ENCODE assay signal across 19 cellular contexts in the genomic region with DNA sequence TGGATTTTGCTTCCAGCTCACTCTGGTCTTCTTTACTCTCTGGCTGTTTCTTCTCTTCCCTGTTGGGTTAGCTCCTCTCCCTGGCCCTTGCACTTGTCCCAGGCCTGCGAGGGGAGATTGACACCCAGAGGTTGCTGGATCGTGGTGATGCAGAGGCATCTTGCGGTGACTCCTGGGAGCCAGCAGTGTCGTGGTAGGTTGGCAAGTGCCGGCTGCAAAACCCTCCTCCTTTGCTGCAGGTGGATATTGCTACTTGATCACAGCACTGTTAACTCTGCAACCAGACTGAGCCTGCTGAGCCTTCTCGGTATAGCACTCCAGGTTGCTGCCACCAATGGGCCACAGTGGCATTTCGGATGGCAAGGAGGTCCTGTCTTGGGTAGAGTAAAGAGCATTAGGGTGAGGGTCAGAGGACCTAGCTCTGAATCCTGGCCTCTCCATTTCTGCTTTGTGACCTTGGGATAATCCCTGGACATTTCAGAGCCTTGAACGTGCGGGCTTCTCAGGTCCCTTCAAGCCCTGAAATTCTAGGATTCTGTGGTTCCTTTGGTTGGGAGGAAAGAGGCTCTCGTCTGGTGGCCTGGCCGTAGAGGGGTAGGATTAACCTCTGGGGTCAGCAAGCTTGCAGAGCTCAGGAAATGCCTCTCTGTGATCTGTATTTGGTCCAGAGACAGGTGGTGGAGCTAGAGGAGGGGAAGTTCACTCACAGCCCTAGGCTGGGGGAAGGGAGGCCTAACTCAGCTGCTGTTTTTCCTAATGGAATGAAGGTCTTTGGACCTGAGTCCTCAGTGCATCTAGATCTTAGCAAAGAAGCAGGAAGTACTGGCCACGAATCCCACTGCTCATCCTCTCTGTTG.
DNase-seq lines count a peak whose midpoint lies in the region; ATAC-seq and FAIRE-seq lines count a peak whose summit lies in the region.
"Had no signal": no experiment of that assay in that cellular context is flagged by ENCODE, and none has a peak within 500 bp of the region (broad histone marks: within the 10 kb centered on the region; RNA-seq: fewer than 3 reads in every experiment).

No MANE protein-coding gene starts in this region.

- no peaks in the 10 kb centered on the region for H3K36me3 ChIP-seq in CD8-positive, alpha-beta memory T cell (ENCODE audit: insufficient read depth, low read length)
- H3K36me3 ChIP-seq: adrenal gland, pancreas had no signal

- H3K4me1 ChIP-seq in CD8-positive, alpha-beta memory T cell (ENCODE audit: insufficient read depth, low read length) = no peaks in the 10 kb centered on the region
- H3K4me1 ChIP-seq: adrenal gland, pancreas had no signal

- no peak overlapping the region for H3K4me3 ChIP-seq in CD8-positive, alpha-beta memory T cell (ENCODE audit: low read length)
- H3K4me3 ChIP-seq: adrenal gland, pancreas had no signal

- H3K27me3 ChIP-seq in CD8-positive, alpha-beta memory T cell (ENCODE audit: insufficient read depth, low read length, poor library complexity, severe bottlenecking) = no peaks in the 10 kb centered on the region
- H3K27me3 ChIP-seq: adrenal gland, pancreas had no signal

- peaks cover 5% of the 10 kb centered on the region for H3K27me3 Mint-ChIP-seq in activated naive CD8-positive, alpha-beta T cell treated with anti-CD3 and anti-CD28 coated beads for 36 hours
- peaks cover 5 to 23% of the 10 kb centered on the region in 2 donors for H3K27me3 Mint-ChIP-seq in CD8-positive, alpha-beta memory T cell

- no peaks in the 10 kb centered on the region for H3K9me3 ChIP-seq in CD8-positive, alpha-beta memory T cell (ENCODE audit: low read length)
- H3K9me3 ChIP-seq: adrenal gland, pancreas had no signal

- H3K27ac Mint-ChIP-seq in activated naive CD8-positive, alpha-beta T cell treated with anti-CD3 and anti-CD28 coated beads for 36 hours = no peak overlapping the region
- H3K27ac Mint-ChIP-seq in CD8-positive, alpha-beta memory T cell = no peak overlapping the region
- H3K27ac Mint-ChIP-seq: HFFc6; stimulated activated effector memory CD8-positive, alpha-beta T cell treated with anti-CD3 and anti-CD28 coated beads, Interleukin-12 subunit alpha, Interleukin-12 subunit beta, amount 100 ng/mL, for 72 hours had no signal

- peaks cover 5% of the 10 kb centered on the region for H3K9me3 Mint-ChIP-seq in activated naive CD8-positive, alpha-beta T cell treated with anti-CD3 and anti-CD28 coated beads for 36 hours
- peaks cover 0 to 2% (median 0%) of the 10 kb centered on the region in 5 donors for H3K9me3 Mint-ChIP-seq in CD8-positive, alpha-beta memory T cell
- H3K9me3 Mint-ChIP-seq: HFFc6; stimulated activated effector memory CD8-positive, alpha-beta T cell treated with anti-CD3 and anti-CD28 coated beads, Interleukin-12 subunit alpha, Interleukin-12 subunit beta, amount 100 ng/mL, for 72 hours had no signal

- ATAC-seq in HG03175 (IDR thresholded peaks at IDR 0.05; ENCODE audit: unreplicated experiment) (no peak), GM21825 (IDR thresholded peaks at IDR 0.05; ENCODE audit: unreplicated experiment) (no peak)
- ATAC-seq: pancreas; stimulated activated effector memory CD8-positive, alpha-beta T cell treated with anti-CD3 and anti-CD28 coated beads, Interleukin-12 subunit alpha, Interleukin-12 subunit beta, amount 100 ng/mL, for 72 hours had no signal

- CTCF ChIA-PET in CD8-positive, alpha-beta memory T cell (lab: Charles Lee) = no interaction called here

- no peak overlapping the region for H3K4me3 Mint-ChIP-seq in activated naive CD8-positive, alpha-beta T cell treated with anti-CD3 and anti-CD28 coated beads for 36 hours
- H3K4me3 Mint-ChIP-seq in CD8-positive, alpha-beta memory T cell = no peak overlapping the region
- H3K4me3 Mint-ChIP-seq: HFFc6; stimulated activated effector memory CD8-positive, alpha-beta T cell treated with anti-CD3 and anti-CD28 coated beads, Interleukin-12 subunit alpha, Interleukin-12 subunit beta, amount 100 ng/mL, for 72 hours had no signal

- peaks cover 2% of the 10 kb centered on the region for H3K4me1 Mint-ChIP-seq in activated naive CD8-positive, alpha-beta T cell treated with anti-CD3 and anti-CD28 coated beads for 36 hours
- peaks cover 0 to 4% (median 2%) of the 10 kb centered on the region in 3 donors for H3K4me1 Mint-ChIP-seq in CD8-positive, alpha-beta memory T cell

- DNase-seq in HTR-8/SVneo (ENCODE audit: insufficient read length, low spot score) (peak; percentile 32), amniotic epithelial cell (ENCODE audit: low read depth) (peak; percentile 46), iPS-NIHi7 (ENCODE audit: extremely low spot score) (peak; percentile 44), pulmonary artery endothelial cell (ENCODE audit: low read depth, low spot score) (peak; percentile 26)
- DNase-seq in activated naive CD8-positive, alpha-beta T cell treated with anti-CD3 and anti-CD28 coated beads for 36 hours = no peak
- no peak for DNase-seq in CD8-positive, alpha-beta memory T cell
- DNase-seq: activated CD4-positive, alpha-beta T cell treated with anti-CD3 and anti-CD28 coated beads for 48 hours; activated CD8-positive, alpha-beta memory T cell treated with anti-CD3 and anti-CD28 coated beads, Interleukin-2, amount 50 U/mL, for 48 hours; activated effector memory CD4-positive, alpha-beta T cell treated with anti-CD3 and anti-CD28 coated beads, Interleukin-2, amount 50 U/mL, for 16 hours; adrenal gland; central memory CD4-positive, alpha-beta T cell; GDM1; HFFc6; hypothalamus; left cardiac atrium; pancreas had no signal

- H3K36me3 Mint-ChIP-seq in activated naive CD8-positive, alpha-beta T cell treated with anti-CD3 and anti-CD28 coated beads for 36 hours = no peaks in the 10 kb centered on the region
- H3K36me3 Mint-ChIP-seq in CD8-positive, alpha-beta memory T cell = no peaks in the 10 kb centered on the region
- H3K36me3 Mint-ChIP-seq: stimulated activated effector memory CD8-positive, alpha-beta T cell treated with anti-CD3 and anti-CD28 coated beads, Interleukin-12 subunit alpha, Interleukin-12 subunit beta, amount 100 ng/mL, for 72 hours had no signal

- POLR2A ChIA-PET in CD8-positive, alpha-beta memory T cell (lab: Charles Lee) = no interaction called here

- no peak overlapping the region for H3K27ac ChIP-seq in CD8-positive, alpha-beta memory T cell (ENCODE audit: low read depth, low read length)
- H3K27ac ChIP-seq: adrenal gland, pancreas had no signal

- peak; percentile 9 for FAIRE-seq in HTR-8/SVneo (lab: Jason Lieb, UNC)
- FAIRE-seq: pancreas had no signal

Comparison
In these comparisons a context has a peak if more than half of its experiments do, and no peak if none do; other contexts are left out.
1. DNase-seq: peak in HTR-8/SVneo (single experiment), amniotic epithelial cell (single experiment), iPS-NIHi7 (single experiment) and pulmonary artery endothelial cell (single experiment); none in activated naive CD8-positive, alpha-beta T cell treated with anti-CD3 and anti-CD28 coated beads for 36 hours (single experiment) and CD8-positive, alpha-beta memory T cell (0 of 5).